Comparison of ENCODE assay signal across 8 cellular contexts in genomic region chr4:143358923-143359694, GRCh38.
DNase-seq lines count a peak whose midpoint lies in the region; ATAC-seq and TF ChIP-seq lines count a peak whose summit lies in the region.

No MANE protein-coding gene starts in this region.

- no peak for TF ChIP-seq CTCF in fibroblast of mammary gland (conservative IDR thresholded peaks at IDR 0.05; ENCODE audit: control insufficient read depth, insufficient read depth, low read depth, low read length)

- ATAC-seq in GM19468 (IDR thresholded peaks at IDR 0.05; ENCODE audit: extremely low read depth, unreplicated experiment) (peak; percentile 91), HG03520 (IDR thresholded peaks at IDR 0.05; ENCODE audit: unreplicated experiment) (peak; percentile 89)

- peak overlapping the region in 19 of 21 experiments; percentile 23 to 79 (median 50) for H3K27ac ChIP-seq in skin epidermis

- DNase-seq in EL (peak; percentile 84), UCSD-AML1 (lab: John Stamatoyannopoulos, UW; ENCODE audit: unreplicated experiment) (peak; percentile 13), fibroblast of mammary gland (ENCODE audit: low read depth) (peak; percentile 60), DMS79 (lab: John Stamatoyannopoulos, UW) (no peak), NCI-H1105 (lab: John Stamatoyannopoulos, UW) (no peak)

- H3K4me3 ChIP-seq in fibroblast of mammary gland (ENCODE audit: control insufficient read depth, low read depth, low read length) (no peak overlapping the region), skin epidermis (peak overlapping the region in 1 of 7 experiments; percentile 7)

Comparison
In these comparisons a context has a peak if more than half of its experiments do, and no peak if none do; other contexts are left out.
1. DNase-seq: peak in EL (single experiment), UCSD-AML1 (single experiment) and fibroblast of mammary gland (single experiment); none in DMS79 (single experiment) and NCI-H1105 (single experiment).